In genomic region chr19:5961969-5962945, GRCh38 we compare ENCODE assay signal across 1 cellular context.
TF ChIP-seq lines count a peak whose summit lies in the region.

No MANE protein-coding gene starts in this region.

TF ChIP-seq in SK-N-SH, 30 proteins besides CTCF, POLR2A, EP300 and RAD21:
- no peak for TF ChIP-seq YY1 (IDR thresholded peaks at IDR 0.05; ENCODE audit: low read depth)
- no peak for TF ChIP-seq FOSL2 (IDR thresholded peaks at IDR 0.05; ENCODE audit: borderline replicate concordance, low read depth)
- TF ChIP-seq MEF2A (IDR thresholded peaks at IDR 0.05; ENCODE audit: borderline replicate concordance, low read depth) = no peak
- TF ChIP-seq USF2 (IDR thresholded peaks at IDR 0.05; ENCODE audit: borderline replicate concordance, low read depth, low read length) = no peak
- TF ChIP-seq JUND (IDR thresholded peaks at IDR 0.05) = no peak
